ENCODE assay signal across 19 cellular contexts in genomic region chr14:101230851-101231550, GRCh38.
"Had no signal": no experiment of that assay in that cellular context is flagged by ENCODE, and none has a peak within 500 bp of the region (broad histone marks: within the 10 kb centered on the region; RNA-seq: fewer than 3 reads in every experiment).

No MANE protein-coding gene starts in this region.

- H3K4me1 ChIP-seq: heart left ventricle, prostate gland had no signal

- H3K27me3 ChIP-seq: transverse colon had no signal

- FAIRE-seq: astrocyte, frontal cortex, small intestine, TTC549 had no signal

- DNase-seq: activated B cell treated with CpG ODN at 0.5 μM for 24 hours; activated CD4-positive, alpha-beta T cell treated with anti-CD3 and anti-CD28 coated beads for 48 hours; activated CD8-positive, alpha-beta T cell treated with anti-CD3 and anti-CD28 coated beads, Interleukin-2, amount 10 ng/mL, durations not matched to agents 7 days and 5 days; activated naive CD4-positive, alpha-beta T cell treated with anti-CD3 and anti-CD28 coated beads for 36 hours; activated T-cell treated with anti-CD3 and anti-CD28 coated beads for 4 hours; dermis blood vessel endothelial cell; midbrain; right cardiac atrium; small intestine; stimulated activated CD4-positive, alpha-beta T cell treated with anti-CD3 and anti-CD28 coated beads, Interleukin-4, amount 100 ng/mL, for 24 hours; stimulated activated naive CD8-positive, alpha-beta T cell treated with anti-CD3 and anti-CD28 coated beads, Interleukin-15, Interleukin-2, amounts not matched to agents 100 U/mL and 50 U/mL, for 24 hours; transverse colon had no signal

- H3K4me3 ChIP-seq: heart left ventricle, lung, prostate gland had no signal

- H3K9me3 ChIP-seq: heart left ventricle, prostate gland, transverse colon had no signal

- H3K36me3 ChIP-seq: heart left ventricle, prostate gland, transverse colon had no signal

- H3K27ac ChIP-seq: heart left ventricle, prostate gland, transverse colon had no signal

- ATAC-seq: activated CD8-positive, alpha-beta T cell treated with anti-CD3 and anti-CD28 coated beads, Interleukin-2, amount 10 ng/mL, durations not matched to agents 7 days and 5 days; activated T-helper 17 cell treated with anti-CD3 and anti-CD28 coated beads, Interleukin-2, amount 50 U/mL, for 72 hours; heart left ventricle; right cardiac atrium; stimulated activated naive CD8-positive, alpha-beta T cell treated with anti-CD3 and anti-CD28 coated beads, Interleukin-15, Interleukin-2, amounts not matched to agents 100 U/mL and 50 U/mL, for 24 hours had no signal
